1 cellular context compared by ENCODE assay signal in the genomic region with DNA sequence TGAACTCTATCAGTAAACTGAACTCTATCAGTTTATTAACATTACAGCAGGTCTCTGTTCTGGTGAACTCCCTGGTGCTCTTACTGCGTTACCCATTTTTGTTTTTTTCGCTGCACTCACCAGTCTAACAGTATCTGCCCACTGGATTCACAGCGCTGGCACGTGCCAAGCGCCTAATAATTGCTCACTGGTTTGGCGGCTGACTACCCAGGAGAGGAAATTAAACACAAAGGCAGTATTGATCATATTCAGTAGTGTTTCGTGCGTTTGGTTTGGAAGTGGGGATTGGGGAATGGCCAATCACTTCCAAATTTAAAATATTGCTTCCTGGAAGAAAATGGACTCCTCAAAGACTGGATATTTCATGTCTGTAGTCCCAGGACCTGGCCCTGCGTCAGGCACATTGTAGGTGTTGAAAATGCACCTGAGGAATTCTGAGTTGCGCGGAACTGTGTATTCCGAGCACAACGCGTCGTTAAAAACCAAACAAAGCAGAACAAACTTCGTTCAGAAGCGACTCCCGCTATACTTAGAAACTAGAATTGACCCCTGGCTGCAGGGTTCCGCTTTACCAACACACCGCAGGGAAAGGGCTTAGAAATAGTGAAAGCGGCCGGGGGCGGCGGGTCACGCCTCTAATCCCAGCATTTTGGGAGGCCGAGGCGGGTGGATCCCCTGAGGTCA.
TF ChIP-seq lines count a peak whose summit lies in the region.

No MANE protein-coding gene starts in this region.

TF ChIP-seq in K562, 482 proteins besides CTCF, POLR2A, EP300 and RAD21 (continued from another document and continues in another):
- TF ChIP-seq AFF1 (IDR thresholded peaks at IDR 0.05; ENCODE audit: low read depth in 1 of 2, partially characterized antibody in 2 of 2) (no peak), CREB5 (CRISPR knock-in tag; IDR thresholded peaks at IDR 0.05) (no peak), MAX (CRISPR knock-in tag; IDR thresholded peaks at IDR 0.05) (0 out of 2 replicates have a peak, but pooled peaks have one; percentile 42), TAF9B (IDR thresholded peaks at IDR 0.05; ENCODE audit: partially characterized antibody) (no peak), STAG1 (CRISPR knock-in tag; IDR thresholded peaks at IDR 0.05; ENCODE audit: borderline replicate concordance) (no peak), ZNF24 (IDR thresholded peaks at IDR 0.05) (no peak), RFX1 (IDR thresholded peaks at IDR 0.05) (no peak), ZBTB11 (CRISPR knock-in tag; IDR thresholded peaks at IDR 0.05) (0 out of 6 replicates have a peak, but pooled peaks of 1 of the 3 experiments have one; percentile 51), ZKSCAN8 (CRISPR knock-in tag; IDR thresholded peaks at IDR 0.05) (peak; percentile 94), BHLHE40 (IDR thresholded peaks at IDR 0.05; ENCODE audit: low read length) (peak; percentile 93), GABPB2 (CRISPR knock-in tag; conservative IDR thresholded peaks at IDR 0.05) (no peak), IRF1 (CRISPR knock-in tag; IDR thresholded peaks at IDR 0.05; ENCODE audit: borderline replicate concordance) (no peak), SP2 (IDR thresholded peaks at IDR 0.05; ENCODE audit: extremely low read depth, low read depth, low read length, poor library complexity, severe bottlenecking) (no peak), ZBED1 (IDR thresholded peaks at IDR 0.05) (no peak), CLOCK (CRISPR knock-in tag; IDR thresholded peaks at IDR 0.05; ENCODE audit: borderline replicate concordance) (no peak), MLLT1 (IDR thresholded peaks at IDR 0.05) (no peak), XRCC5 (IDR thresholded peaks at IDR 0.05; ENCODE audit: low read depth, low read length) (no peak), ZFP1 (CRISPR knock-in tag; IDR thresholded peaks at IDR 0.05) (no peak), BDP1 (IDR thresholded peaks at IDR 0.05; ENCODE audit: insufficient read depth, insufficient read length) (no peak), ZNF197 (CRISPR knock-in tag; IDR thresholded peaks at IDR 0.05; ENCODE audit: low read depth) (0 out of 2 replicates have a peak, but pooled peaks have one; percentile 10), CTBP1 (IDR thresholded peaks at IDR 0.05; ENCODE audit: borderline replicate concordance) (no peak), COPS2 (conservative IDR thresholded peaks at IDR 0.05) (no peak)
- TF ChIP-seq, protein P1, sequence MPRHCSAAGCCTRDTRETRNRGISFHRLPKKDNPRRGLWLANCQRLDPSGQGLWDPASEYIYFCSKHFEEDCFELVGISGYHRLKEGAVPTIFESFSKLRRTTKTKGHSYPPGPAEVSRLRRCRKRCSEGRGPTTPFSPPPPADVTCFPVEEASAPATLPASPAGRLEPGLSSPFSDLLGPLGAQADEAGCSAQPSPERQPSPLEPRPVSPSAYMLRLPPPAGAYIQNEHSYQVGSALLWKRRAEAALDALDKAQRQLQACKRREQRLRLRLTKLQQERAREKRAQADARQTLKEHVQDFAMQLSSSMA (CRISPR knock-in tag; IDR thresholded peaks at IDR 0.05), result no peak
- TF ChIP-seq, protein P2, sequence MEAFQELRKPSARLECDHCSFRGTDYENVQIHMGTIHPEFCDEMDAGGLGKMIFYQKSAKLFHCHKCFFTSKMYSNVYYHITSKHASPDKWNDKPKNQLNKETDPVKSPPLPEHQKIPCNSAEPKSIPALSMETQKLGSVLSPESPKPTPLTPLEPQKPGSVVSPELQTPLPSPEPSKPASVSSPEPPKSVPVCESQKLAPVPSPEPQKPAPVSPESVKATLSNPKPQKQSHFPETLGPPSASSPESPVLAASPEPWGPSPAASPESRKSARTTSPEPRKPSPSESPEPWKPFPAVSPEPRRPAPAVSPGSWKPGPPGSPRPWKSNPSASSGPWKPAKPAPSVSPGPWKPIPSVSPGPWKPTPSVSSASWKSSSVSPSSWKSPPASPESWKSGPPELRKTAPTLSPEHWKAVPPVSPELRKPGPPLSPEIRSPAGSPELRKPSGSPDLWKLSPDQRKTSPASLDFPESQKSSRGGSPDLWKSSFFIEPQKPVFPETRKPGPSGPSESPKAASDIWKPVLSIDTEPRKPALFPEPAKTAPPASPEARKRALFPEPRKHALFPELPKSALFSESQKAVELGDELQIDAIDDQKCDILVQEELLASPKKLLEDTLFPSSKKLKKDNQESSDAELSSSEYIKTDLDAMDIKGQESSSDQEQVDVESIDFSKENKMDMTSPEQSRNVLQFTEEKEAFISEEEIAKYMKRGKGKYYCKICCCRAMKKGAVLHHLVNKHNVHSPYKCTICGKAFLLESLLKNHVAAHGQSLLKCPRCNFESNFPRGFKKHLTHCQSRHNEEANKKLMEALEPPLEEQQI (IDR thresholded peaks at IDR 0.05), result no peak
- TF ChIP-seq, protein P3, sequence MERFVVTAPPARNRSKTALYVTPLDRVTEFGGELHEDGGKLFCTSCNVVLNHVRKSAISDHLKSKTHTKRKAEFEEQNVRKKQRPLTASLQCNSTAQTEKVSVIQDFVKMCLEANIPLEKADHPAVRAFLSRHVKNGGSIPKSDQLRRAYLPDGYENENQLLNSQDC (CRISPR knock-in tag; IDR thresholded peaks at IDR 0.05), result no peak
- TF ChIP-seq, protein P4, sequence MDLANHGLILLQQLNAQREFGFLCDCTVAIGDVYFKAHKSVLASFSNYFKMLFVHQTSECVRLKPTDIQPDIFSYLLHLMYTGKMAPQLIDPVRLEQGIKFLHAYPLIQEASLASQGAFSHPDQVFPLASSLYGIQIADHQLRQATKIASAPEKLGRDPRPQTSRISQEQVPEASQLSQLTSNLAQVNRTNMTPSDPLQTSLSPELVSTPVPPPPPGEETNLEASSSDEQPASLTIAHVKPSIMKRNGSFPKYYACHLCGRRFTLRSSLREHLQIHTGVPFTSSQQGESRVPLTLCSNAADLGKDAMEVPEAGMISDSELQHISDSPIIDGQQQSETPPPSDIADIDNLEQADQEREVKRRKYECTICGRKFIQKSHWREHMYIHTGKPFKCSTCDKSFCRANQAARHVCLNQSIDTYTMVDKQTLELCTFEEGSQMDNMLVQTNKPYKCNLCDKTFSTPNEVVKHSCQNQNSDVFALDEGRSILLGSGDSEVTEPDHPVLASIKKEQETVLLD (IDR thresholded peaks at IDR 0.05), result no peak
- TF ChIP-seq, protein P5, sequence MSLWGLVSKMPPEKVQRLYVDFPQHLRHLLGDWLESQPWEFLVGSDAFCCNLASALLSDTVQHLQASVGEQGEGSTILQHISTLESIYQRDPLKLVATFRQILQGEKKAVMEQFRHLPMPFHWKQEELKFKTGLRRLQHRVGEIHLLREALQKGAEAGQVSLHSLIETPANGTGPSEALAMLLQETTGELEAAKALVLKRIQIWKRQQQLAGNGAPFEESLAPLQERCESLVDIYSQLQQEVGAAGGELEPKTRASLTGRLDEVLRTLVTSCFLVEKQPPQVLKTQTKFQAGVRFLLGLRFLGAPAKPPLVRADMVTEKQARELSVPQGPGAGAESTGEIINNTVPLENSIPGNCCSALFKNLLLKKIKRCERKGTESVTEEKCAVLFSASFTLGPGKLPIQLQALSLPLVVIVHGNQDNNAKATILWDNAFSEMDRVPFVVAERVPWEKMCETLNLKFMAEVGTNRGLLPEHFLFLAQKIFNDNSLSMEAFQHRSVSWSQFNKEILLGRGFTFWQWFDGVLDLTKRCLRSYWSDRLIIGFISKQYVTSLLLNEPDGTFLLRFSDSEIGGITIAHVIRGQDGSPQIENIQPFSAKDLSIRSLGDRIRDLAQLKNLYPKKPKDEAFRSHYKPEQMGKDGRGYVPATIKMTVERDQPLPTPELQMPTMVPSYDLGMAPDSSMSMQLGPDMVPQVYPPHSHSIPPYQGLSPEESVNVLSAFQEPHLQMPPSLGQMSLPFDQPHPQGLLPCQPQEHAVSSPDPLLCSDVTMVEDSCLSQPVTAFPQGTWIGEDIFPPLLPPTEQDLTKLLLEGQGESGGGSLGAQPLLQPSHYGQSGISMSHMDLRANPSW (CRISPR knock-in tag; IDR thresholded peaks at IDR 0.05), result no peak
